1 cellular context compared by ENCODE assay signal in genomic region chr6:29748391-29749352, GRCh38.
TF ChIP-seq lines count a peak whose summit lies in the region.

No MANE protein-coding gene starts in this region.

TF ChIP-seq in K562, 482 proteins besides CTCF, POLR2A, EP300 and RAD21 (continued from another document and continues in another):
- TF ChIP-seq ATF2 (CRISPR knock-in tag; IDR thresholded peaks at IDR 0.05) (no peak), PURB (CRISPR knock-in tag; IDR thresholded peaks at IDR 0.05; ENCODE audit: low read depth) (no peak), MNT (conservative IDR thresholded peaks at IDR 0.05) (no peak), ARID3B (CRISPR knock-in tag; IDR thresholded peaks at IDR 0.05; ENCODE audit: borderline replicate concordance) (0 out of 2 replicates have a peak, but pooled peaks have one; percentile 35), CBX5 (IDR thresholded peaks at IDR 0.05; ENCODE audit: borderline replicate concordance, low read depth) (no peak), ASH1L (IDR thresholded peaks at IDR 0.05; ENCODE audit: borderline replicate concordance, low read depth, partially characterized antibody) (peak; percentile 68), NFYB (IDR thresholded peaks at IDR 0.05; ENCODE audit: extremely low read depth, insufficient read length) (peak; percentile 72), E2F8 (IDR thresholded peaks at IDR 0.05; ENCODE audit: low read depth, partially characterized antibody) (peak; percentile 14), PHTF2 (CRISPR knock-in tag; IDR thresholded peaks at IDR 0.05) (no peak), ZNF644 (tag; IDR thresholded peaks at IDR 0.05; ENCODE audit: low read depth) (no peak), CBX2 (IDR thresholded peaks at IDR 0.05; ENCODE audit: insufficient read depth, low read length, poor library complexity, severe bottlenecking) (no peak), CCAR2 (IDR thresholded peaks at IDR 0.05; ENCODE audit: low read depth, low read length) (no peak), SMC3 (conservative IDR thresholded peaks at IDR 0.05; ENCODE audit: insufficient read depth, low read depth, low read length) (no peak), EGR1 (conservative IDR thresholded peaks at IDR 0.05) (no peak), NFATC3 (IDR thresholded peaks at IDR 0.05) (no peak), PTRF (tag; IDR thresholded peaks at IDR 0.05) (no peak), POLR2AphosphoS5 (IDR thresholded peaks at IDR 0.05; ENCODE audit: control insufficient read depth, insufficient read depth, low read depth, low read length) (no peak), CEBPB (tag; IDR thresholded peaks at IDR 0.05) (no peak), ZNF764 (CRISPR knock-in tag; IDR thresholded peaks at IDR 0.05; ENCODE audit: low read depth) (no peak), MITF (IDR thresholded peaks at IDR 0.05) (no peak; the same call in 1 of the 2 replicates), ZBTB1 (CRISPR knock-in tag; IDR thresholded peaks at IDR 0.05; ENCODE audit: borderline replicate concordance, low read depth) (0 out of 2 replicates have a peak, but pooled peaks have one; percentile 35), HDAC8 (tag; IDR thresholded peaks at IDR 0.05) (no peak), NFIC (IDR thresholded peaks at IDR 0.05) (no peak), ZBTB7A (IDR thresholded peaks at IDR 0.05; ENCODE audit: borderline replicate concordance, control insufficient read depth, low read depth, low read length) (peak; percentile 74; the same call in 1 of the 2 replicates), ZNF512 (tag; IDR thresholded peaks at IDR 0.05) (no peak), SREBF2 (CRISPR knock-in tag; IDR thresholded peaks at IDR 0.05) (no peak), ZNF318 (IDR thresholded peaks at IDR 0.05; ENCODE audit: borderline replicate concordance in 1 of 2, low read depth in 1 of 2) (no peak), ZBTB8A (IDR thresholded peaks at IDR 0.05; ENCODE audit: partially characterized antibody) (no peak), USF2 (CRISPR knock-in tag; IDR thresholded peaks at IDR 0.05) (peak; percentile 56), KAT7 (CRISPR knock-in tag; IDR thresholded peaks at IDR 0.05; ENCODE audit: borderline replicate concordance) (peak; percentile 70), ILK (tag; IDR thresholded peaks at IDR 0.05; ENCODE audit: borderline replicate concordance, low read depth) (no peak), ZNF316 (IDR thresholded peaks at IDR 0.05) (no peak), ZNF354B (CRISPR knock-in tag; IDR thresholded peaks at IDR 0.05) (no peak), SMARCC2 (IDR thresholded peaks at IDR 0.05; ENCODE audit: low read depth) (no peak), FUS (optimal IDR thresholded peaks at IDR 0.05; ENCODE audit: low read depth, low read length) (no peak), BMI1 (IDR thresholded peaks at IDR 0.05; ENCODE audit: low read length) (no peak), FOXJ2 (tag; IDR thresholded peaks at IDR 0.05) (no peak), CHCHD3 (CRISPR knock-in tag; IDR thresholded peaks at IDR 0.05) (no peak), EWSR1 (IDR thresholded peaks at IDR 0.05; ENCODE audit: borderline replicate concordance, low read depth, partially characterized antibody) (no peak), ZNF175 (CRISPR knock-in tag; IDR thresholded peaks at IDR 0.05; ENCODE audit: low read depth) (no peak), NFE2L1 (tag; IDR thresholded peaks at IDR 0.05; ENCODE audit: borderline replicate concordance, low read depth) (no peak), CGGBP1 (CRISPR knock-in tag; IDR thresholded peaks at IDR 0.05) (no peak)
